ENCODE assay signal across 19 cellular contexts in the genomic region with DNA sequence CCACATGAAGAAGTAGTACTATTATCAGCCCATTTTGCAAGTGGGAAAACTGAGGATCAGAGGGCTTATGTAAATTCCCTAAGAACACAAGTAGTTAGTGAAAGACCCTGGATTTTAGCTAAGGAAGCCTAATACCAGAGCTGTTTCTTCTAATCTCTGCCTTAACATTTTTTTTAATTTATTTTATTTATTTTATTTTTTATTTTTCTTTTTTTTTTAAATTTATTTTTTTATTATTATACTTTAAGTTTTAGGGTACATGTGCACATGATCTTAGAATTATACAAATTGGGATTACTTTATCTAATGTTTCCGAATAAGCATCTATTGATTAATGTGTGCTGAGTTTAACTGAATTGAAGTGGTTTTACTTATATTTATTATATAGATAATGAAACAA.
"Had no signal": no experiment of that assay in that cellular context is flagged by ENCODE, and none has a peak within 500 bp of the region (broad histone marks: within the 10 kb centered on the region; RNA-seq: fewer than 3 reads in every experiment).

No MANE protein-coding gene starts in this region.

- FAIRE-seq: endothelial cell of umbilical vein, urothelium cell line had no signal

- DNase-seq: dorsolateral prefrontal cortex; effector CD4-positive, alpha-beta T cell; foreskin keratinocyte; glutamatergic neuron; heart right ventricle; hippocampal formation; islet precursor cell; left ventricle myocardium superior; lower lobe of right lung; naive thymus-derived CD8-positive, alpha-beta T cell; nephron progenitor cell; nucleus accumbens; right cardiac atrium; sigmoid colon; spleen; stimulated activated naive B cell treated with anti-CD40 and anti-IgM and Interleukin-4, amounts not matched to agents 10 μg/mL and 1 μg/mL and 100 μg/mL, for 72 hours; upper lobe of left lung had no signal

- ATAC-seq: foreskin keratinocyte; heart right ventricle; left ventricle myocardium superior; lower lobe of right lung; naive thymus-derived CD8-positive, alpha-beta T cell; right cardiac atrium; stimulated activated naive B cell treated with anti-CD40 and anti-IgM and Interleukin-4, amounts not matched to agents 10 μg/mL and 1 μg/mL and 100 μg/mL, for 72 hours had no signal
